In genomic region chr12:27309293-27309994, GRCh38 we compare ENCODE assay signal across 20 cellular contexts. TPM values are rescaled to one million over a fixed set of nuclear protein-coding genes. Genes with fewer than 3 reads are reported as not detected.
DNase-seq lines count a peak whose midpoint lies in the region; ATAC-seq and TF ChIP-seq lines count a peak whose summit lies in the region.
"Had no signal": no experiment of that assay in that cellular context is flagged by ENCODE, and none has a peak within 500 bp of the region (broad histone marks: within the 10 kb centered on the region; RNA-seq: fewer than 3 reads in every experiment).

No MANE protein-coding gene starts in this region.

- peaks cover 11% of the 10 kb centered on the region for H3K4me1 Mint-ChIP-seq in activated CD4-positive, alpha-beta T cell treated with anti-CD3 and anti-CD28 coated beads, Interleukin-2, amount 10 ng/mL, durations not matched to agents 24 days and 14 days
- H3K4me1 Mint-ChIP-seq in chondrocyte (ENCODE audit: low read depth) (peaks cover 24% of the 10 kb centered on the region), mesothelial cell of epicardium (peaks cover 11% of the 10 kb centered on the region)
- H3K4me1 Mint-ChIP-seq: stimulated activated memory B cell treated with anti-CD40 and anti-IgM and Interleukin-4, amounts not matched to agents 10 μg/mL and 1 μg/mL and 100 μg/mL, for 72 hours had no signal

- no peak overlapping the region for H3K27ac Mint-ChIP-seq in activated CD4-positive, alpha-beta T cell treated with anti-CD3 and anti-CD28 coated beads, Interleukin-2, amount 10 ng/mL, durations not matched to agents 24 days and 14 days
- peak overlapping the region; percentile 55 for H3K27ac Mint-ChIP-seq in chondrocyte (ENCODE audit: unreplicated experiment)
- no peak overlapping the region for H3K27ac Mint-ChIP-seq in mesothelial cell of epicardium
- H3K27ac Mint-ChIP-seq: activated naive CD8-positive, alpha-beta T cell; stimulated activated memory B cell treated with anti-CD40 and anti-IgM and Interleukin-4, amounts not matched to agents 10 μg/mL and 1 μg/mL and 100 μg/mL, for 72 hours had no signal

- no peak for TF ChIP-seq EP300 in esophagus muscularis mucosa (IDR thresholded peaks at IDR 0.05)

- no peak overlapping the region for H3K4me3 ChIP-seq in esophagus muscularis mucosa
- H3K4me3 ChIP-seq: breast epithelium, skin epidermis had no signal

- no peak overlapping the region for H3K4me3 Mint-ChIP-seq in activated CD4-positive, alpha-beta T cell treated with anti-CD3 and anti-CD28 coated beads, Interleukin-2, amount 10 ng/mL, durations not matched to agents 24 days and 14 days
- H3K4me3 Mint-ChIP-seq in chondrocyte (ENCODE audit: unreplicated experiment) (no peak overlapping the region), mesothelial cell of epicardium (no peak overlapping the region)
- H3K4me3 Mint-ChIP-seq: activated naive CD8-positive, alpha-beta T cell; stimulated activated memory B cell treated with anti-CD40 and anti-IgM and Interleukin-4, amounts not matched to agents 10 μg/mL and 1 μg/mL and 100 μg/mL, for 72 hours had no signal

- WGBS in esophagus muscularis mucosa, result 93% methylated on average over 2 of the region's 2 CpGs

- DNase-seq in activated CD4-positive, alpha-beta T cell treated with anti-CD3 and anti-CD28 coated beads, Interleukin-2, amount 10 ng/mL, durations not matched to agents 24 days and 14 days, result peak; percentile 60
- DNase-seq in activated CD4-positive, alpha-beta T cell treated with anti-CD3 and anti-CD28 coated beads for 1 hour, result no peak
- DNase-seq in chondrocyte (ENCODE audit: low spot score) (no peak), mesothelial cell of epicardium (ENCODE audit: low spot score in 2 of 2, unreplicated experiment in 2 of 2) (no peak), esophagus muscularis mucosa (ENCODE audit: extremely low spot score) (no peak)
- DNase-seq: effector CD4-positive, alpha-beta T cell; GOT3; KG1; NCI-H1105 treated with DMSO at 0.1 percent for 48 hours; NCI-H2171; trophoblast cell had no signal

- ATAC-seq in GM19455 (IDR thresholded peaks at IDR 0.05; ENCODE audit: unreplicated experiment) (peak; percentile 69), HG03095 (IDR thresholded peaks at IDR 0.05; ENCODE audit: unreplicated experiment) (peak; percentile 54), HG03460 (IDR thresholded peaks at IDR 0.05; ENCODE audit: unreplicated experiment) (no peak)
- ATAC-seq: activated CD4-positive, CD25-positive, alpha-beta regulatory T cell treated with anti-CD3 and anti-CD28 coated beads, Interleukin-2, amount 50 U/mL, for 24 hours; stimulated activated memory B cell treated with anti-CD40 and anti-IgM and Interleukin-4, amounts not matched to agents 10 μg/mL and 1 μg/mL and 100 μg/mL, for 72 hours had no signal

- H3K9me3 ChIP-seq in esophagus muscularis mucosa, result no peaks in the 10 kb centered on the region
- H3K9me3 ChIP-seq: breast epithelium had no signal

- no peak for TF ChIP-seq POLR2A in esophagus muscularis mucosa (IDR thresholded peaks at IDR 0.05; ENCODE audit: low read depth)

- no peaks in the 10 kb centered on the region for H3K27me3 Mint-ChIP-seq in activated CD4-positive, alpha-beta T cell treated with anti-CD3 and anti-CD28 coated beads, Interleukin-2, amount 10 ng/mL, durations not matched to agents 24 days and 14 days
- H3K27me3 Mint-ChIP-seq in chondrocyte (ENCODE audit: low read depth) (no peaks in the 10 kb centered on the region), mesothelial cell of epicardium (ENCODE audit: low read depth) (no peaks in the 10 kb centered on the region)
- H3K27me3 Mint-ChIP-seq: activated naive CD8-positive, alpha-beta T cell; stimulated activated memory B cell treated with anti-CD40 and anti-IgM and Interleukin-4, amounts not matched to agents 10 μg/mL and 1 μg/mL and 100 μg/mL, for 72 hours had no signal

- peaks cover 0 to 23% (median 20%) of the 10 kb centered on the region in 4 donors for H3K4me1 ChIP-seq in esophagus muscularis mucosa
- H3K4me1 ChIP-seq: breast epithelium had no signal

- H3K36me3 Mint-ChIP-seq in activated CD4-positive, alpha-beta T cell treated with anti-CD3 and anti-CD28 coated beads, Interleukin-2, amount 10 ng/mL, durations not matched to agents 24 days and 14 days (ENCODE audit: low read depth), result peaks cover 23% of the 10 kb centered on the region
- H3K36me3 Mint-ChIP-seq in chondrocyte (ENCODE audit: low read depth) (peaks cover 36% of the 10 kb centered on the region), mesothelial cell of epicardium (peaks cover 16% of the 10 kb centered on the region)

- peaks cover 30 to 72% (median 48%) of the 10 kb centered on the region in 4 donors for H3K36me3 ChIP-seq in esophagus muscularis mucosa
- H3K36me3 ChIP-seq: breast epithelium had no signal

- intact Hi-C loops in activated CD4-positive, alpha-beta T cell treated with anti-CD3 and anti-CD28 coated beads, Interleukin-2, amount 10 ng/mL, durations not matched to agents 24 days and 14 days (cut with micrococcal nuclease), result loop anchor here (5.0 kb wide), 2 partner anchors 67 to 457 kb away; partner anchors contain the start of gene STK38L
- intact Hi-C loops in esophagus muscularis mucosa (cut with DNase I), result loop anchor here (5.0 kb wide), 3 partner anchors 167 to 372 kb away; partner anchors contain the start of genes FGFR1OP2, INTS13 and TM7SF3

- H3K27me3 ChIP-seq in esophagus muscularis mucosa, result no peaks in the 10 kb centered on the region
- H3K27me3 ChIP-seq: breast epithelium had no signal

- H3K9me3 Mint-ChIP-seq in activated CD4-positive, alpha-beta T cell treated with anti-CD3 and anti-CD28 coated beads, Interleukin-2, amount 10 ng/mL, durations not matched to agents 24 days and 14 days, result no peaks in the 10 kb centered on the region
- no peaks in the 10 kb centered on the region for H3K9me3 Mint-ChIP-seq in chondrocyte (ENCODE audit: low read depth)
- no peaks in the 10 kb centered on the region for H3K9me3 Mint-ChIP-seq in mesothelial cell of epicardium
- H3K9me3 Mint-ChIP-seq: stimulated activated memory B cell treated with anti-CD40 and anti-IgM and Interleukin-4, amounts not matched to agents 10 μg/mL and 1 μg/mL and 100 μg/mL, for 72 hours had no signal

- H3K27ac ChIP-seq in esophagus muscularis mucosa (replicated peaks in 1 of 4), result no peak overlapping the region
- H3K27ac ChIP-seq: breast epithelium, C4-2B, skin epidermis had no signal

- TF ChIP-seq CTCF in chondrocyte (IDR thresholded peaks at IDR 0.05) (no peak), mesothelial cell of epicardium (IDR thresholded peaks at IDR 0.05; ENCODE audit: unreplicated experiment) (no peak), esophagus muscularis mucosa (IDR thresholded peaks at IDR 0.05) (no peak)

RNA-seq across cellular contexts. Expression of gene BMAL2, which starts 23.2 kb away (rescaled TPM):
- 55.9 and 58.8 TPM in 2 replicates for total RNA-seq in activated CD4-positive, alpha-beta T cell treated with anti-CD3 and anti-CD28 coated beads, Interleukin-2, amount 10 ng/mL, durations not matched to agents 24 days and 14 days
- total RNA-seq in chondrocyte (9.0 to 12.0 TPM (median 11.6 TPM) in 3 replicates), mesothelial cell of epicardium (3.8 to 4.2 TPM (median 4.1 TPM) in 3 replicates), esophagus muscularis mucosa (1 to 10 TPM; 3.6 to 7.3 (median 5.0) TPM)
